Comparison of ENCODE assay signal across 28 cellular contexts in the genomic region with DNA sequence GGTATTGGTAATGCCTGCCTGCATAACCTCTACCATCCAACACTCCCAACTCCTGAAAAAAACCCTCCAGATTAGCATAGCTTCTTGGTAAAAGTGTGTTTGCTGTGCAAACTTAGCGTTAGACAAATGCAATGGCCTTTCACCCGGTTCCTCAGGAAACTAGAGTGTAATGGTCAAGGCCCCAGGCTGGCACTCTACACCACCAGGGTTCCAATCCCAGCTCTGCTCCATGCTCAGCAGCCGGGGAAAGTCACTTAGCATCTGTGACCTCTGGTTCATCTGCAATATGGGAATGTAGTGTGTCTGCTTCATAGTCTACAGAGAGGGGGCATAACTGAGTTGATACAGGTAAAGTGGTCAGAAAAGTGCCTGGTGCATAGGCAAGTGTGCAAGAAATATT. TPM values are rescaled to one million over a fixed set of nuclear protein-coding genes. Genes with fewer than 3 reads are reported as not detected.
DNase-seq lines count a peak whose midpoint lies in the region; ATAC-seq, FAIRE-seq and TF ChIP-seq lines count a peak whose summit lies in the region.
"Had no signal": no experiment of that assay in that cellular context is flagged by ENCODE, and none has a peak within 500 bp of the region (broad histone marks: within the 10 kb centered on the region; RNA-seq: fewer than 3 reads in every experiment).

No MANE protein-coding gene starts in this region.

- H3K4me3 ChIP-seq in PC-9 = no peak overlapping the region
- H3K4me3 ChIP-seq in keratinocyte (ENCODE audit: control insufficient read depth in 2 of 3, extremely low read depth in 1 of 3, insufficient read depth in 2 of 3, low read depth in 1 of 3, low read length in 3 of 3) = no peak overlapping the region
- no peak overlapping the region for H3K4me3 ChIP-seq in lower lobe of right lung
- H3K4me3 ChIP-seq in upper lobe of right lung = no peak overlapping the region
- no peak overlapping the region for H3K4me3 ChIP-seq in SK-N-SH (ENCODE audit: low read depth in 2 of 2, low read length in 1 of 2)
- H3K4me3 ChIP-seq: BLaER1, GM12878 had no signal

- H3F3A ChIP-seq in PC-9 (ENCODE audit: insufficient read depth, low read depth) = peaks cover 18% of the 10 kb centered on the region
- no peaks in the 10 kb centered on the region for H3F3A ChIP-seq in SK-N-SH (replicated peaks; ENCODE audit: insufficient read depth)

- FAIRE-seq in keratinocyte (lab: Jason Lieb, UNC) = no peak
- FAIRE-seq: GM12878 had no signal

- no peak overlapping the region for H3K9ac ChIP-seq in keratinocyte (ENCODE audit: control insufficient read depth, extremely low read depth, insufficient read depth, low read length)
- no peak overlapping the region for H3K9ac ChIP-seq in SK-N-SH
- H3K9ac ChIP-seq: BLaER1 had no signal

- CTCF ChIA-PET in PC-9 (lab: Charles Lee) (no interaction called here), SK-N-SH (lab: Yijun Ruan, JAX) (no interaction called here)

- POLR2A ChIA-PET in PC-9 (lab: Charles Lee; ENCODE audit: unreplicated experiment) = no interaction called here
- POLR2A ChIA-PET in SK-N-SH (lab: Yijun Ruan, JAX) = no interaction called here

- H3K4me1 ChIP-seq in PC-9 (replicated peaks; ENCODE audit: insufficient read depth) (peaks cover 40% of the 10 kb centered on the region), keratinocyte (ENCODE audit: control insufficient read depth, extremely low read depth, insufficient read depth, low read length) (peaks cover 24% of the 10 kb centered on the region), lower lobe of right lung (peaks cover 46% of the 10 kb centered on the region), upper lobe of right lung (peaks cover 32% of the 10 kb centered on the region), SK-N-SH (ENCODE audit: control insufficient read depth in 1 of 2, insufficient read depth in 2 of 2, low read depth in 1 of 2, low read length in 1 of 2) (peaks cover 0 to 15% of the 10 kb centered on the region in 2 experiments; a peak in 1 of 4 replicates)

- dilution Hi-C loops in keratinocyte (cut with MboI; ENCODE audit: extremely low pct_ligation_motif_present, low sequenced_read_pairs) = no loop called here

- WGBS in SK-N-SH (ENCODE audit: low lambda C conversion rate) = no CpG with 5 or more reads among the region's 3 CpGs

- H3K9me3 ChIP-seq in PC-9 (ENCODE audit: insufficient read depth, low read depth) (no peaks in the 10 kb centered on the region), keratinocyte (ENCODE audit: control insufficient read depth, low read depth, low read length) (no peaks in the 10 kb centered on the region), lower lobe of right lung (no peaks in the 10 kb centered on the region), upper lobe of right lung (no peaks in the 10 kb centered on the region), SK-N-SH (no peaks in the 10 kb centered on the region)
- H3K9me3 ChIP-seq: BLaER1, Caco-2 had no signal

- DNase-seq in PC-9 (no peak), keratinocyte (ENCODE audit: low read depth, low spot score) (no peak), lower lobe of right lung (no peak), upper lobe of right lung (no peak), ecto neural progenitor cell (ENCODE audit: low spot score) (no peak), SK-N-SH (no peak)
- DNase-seq: ACHN; Caco-2; CD4-positive, alpha-beta memory T cell; DMS 273 treated with DMSO at 0.1 percent for 48 hours; DND-41; HFFc6; KBM-7; MM.1S; NCI-H1105; NCI-H1694; NCI-H2081; NCI-H2171 treated with DMSO at 0.1 percent for 48 hours; NCI-H446; NCI-H526; Right ventricle myocardium superior had no signal

- H4K20me1 ChIP-seq in PC-9 (ENCODE audit: insufficient read depth) = no peaks in the 10 kb centered on the region
- no peaks in the 10 kb centered on the region for H4K20me1 ChIP-seq in keratinocyte (ENCODE audit: control insufficient read depth, extremely low read depth, insufficient read depth, low read length)
- H4K20me1 ChIP-seq in SK-N-SH (ENCODE audit: insufficient read depth) = no peaks in the 10 kb centered on the region
- H4K20me1 ChIP-seq: BLaER1 had no signal

- no peak for TF ChIP-seq EP300 in SK-N-SH (IDR thresholded peaks at IDR 0.05; ENCODE audit: borderline replicate concordance in 1 of 2, low read depth in 1 of 2, low read length in 1 of 2)

- H3K4me2 ChIP-seq in PC-9 (peak overlapping the region; percentile 77), keratinocyte (ENCODE audit: control insufficient read depth, extremely low read depth, insufficient read depth, low read depth, low read length) (peak overlapping the region; percentile 76), SK-N-SH (no peak overlapping the region)
- H3K4me2 ChIP-seq: BLaER1 had no signal

- H2AFZ ChIP-seq in PC-9 = no peak overlapping the region
- H2AFZ ChIP-seq in keratinocyte (ENCODE audit: control insufficient read depth, low read length) = no peak overlapping the region
- H2AFZ ChIP-seq in SK-N-SH (ENCODE audit: low read depth) = no peak overlapping the region

- no peaks in the 10 kb centered on the region for H3K9me1 ChIP-seq in keratinocyte (ENCODE audit: control insufficient read depth, extremely low read depth, insufficient read depth, low read length)

- no peak for TF ChIP-seq RAD21 in SK-N-SH (IDR thresholded peaks at IDR 0.05; ENCODE audit: low read length)

- H3K79me2 ChIP-seq in PC-9 (ENCODE audit: low read depth) (peaks cover 79% of the 10 kb centered on the region), keratinocyte (ENCODE audit: control insufficient read depth, insufficient read depth, low read length) (no peaks in the 10 kb centered on the region), SK-N-SH (ENCODE audit: insufficient read depth) (no peaks in the 10 kb centered on the region)

- H3K27me3 ChIP-seq in PC-9 (ENCODE audit: insufficient read depth, low read depth) = no peaks in the 10 kb centered on the region
- H3K27me3 ChIP-seq in keratinocyte (ENCODE audit: control insufficient read depth, extremely low read depth, insufficient read depth, low read length) = no peaks in the 10 kb centered on the region
- H3K27me3 ChIP-seq in lower lobe of right lung (ENCODE audit: low read depth) = no peaks in the 10 kb centered on the region
- H3K27me3 ChIP-seq in upper lobe of right lung = no peaks in the 10 kb centered on the region
- H3K27me3 ChIP-seq in SK-N-SH (ENCODE audit: insufficient read depth) = no peaks in the 10 kb centered on the region; the same call in 1 of the 2 replicates
- H3K27me3 ChIP-seq: BLaER1 had no signal

- H3K36me3 ChIP-seq in PC-9 (ENCODE audit: low read depth) (peaks cover 3% of the 10 kb centered on the region), keratinocyte (ENCODE audit: control insufficient read depth in 2 of 2, extremely low read depth in 1 of 2, insufficient read depth in 2 of 2, low read length in 2 of 2) (no peaks in the 10 kb centered on the region), lower lobe of right lung (no peaks in the 10 kb centered on the region), upper lobe of right lung (no peaks in the 10 kb centered on the region), SK-N-SH (replicated peaks in 1 of 2; ENCODE audit: control insufficient read depth in 1 of 2, insufficient read depth in 2 of 2, low read length in 1 of 2) (no peaks in the 10 kb centered on the region)
- H3K36me3 ChIP-seq: BLaER1 had no signal

- peak in 1 of 2 donors; percentile 22 for ATAC-seq in lower lobe of right lung
- ATAC-seq in upper lobe of right lung = peak; percentile 11
- ATAC-seq in GM19452 (IDR thresholded peaks at IDR 0.05; ENCODE audit: unreplicated experiment) = no peak
- ATAC-seq in GM21528 (IDR thresholded peaks at IDR 0.05; ENCODE audit: low FRiP score, unreplicated experiment) = no peak
- ATAC-seq: GM12878 had no signal

- H3K27ac ChIP-seq in PC-9 = no peak overlapping the region
- no peak overlapping the region for H3K27ac ChIP-seq in keratinocyte (ENCODE audit: control insufficient read depth, insufficient read depth, low read length)
- peak overlapping the region; percentile 53 for H3K27ac ChIP-seq in lower lobe of right lung
- no peak overlapping the region for H3K27ac ChIP-seq in upper lobe of right lung
- no peak overlapping the region for H3K27ac ChIP-seq in SK-N-SH (ENCODE audit: low read depth in 2 of 2, low read length in 1 of 2)
- H3K27ac ChIP-seq: BLaER1 had no signal

- H3K9me2 ChIP-seq in PC-9 (ENCODE audit: insufficient read depth) (no peaks in the 10 kb centered on the region), SK-N-SH (no peaks in the 10 kb centered on the region)

- no TSS peak for BruUV-seq in PC-9 (replicated peaks; lab: Mats Ljungman, UMichigan)

- no peak; the same call in 1 of the 2 replicates for TF ChIP-seq CTCF in PC-9 (conservative IDR thresholded peaks at IDR 0.05)
- TF ChIP-seq CTCF in keratinocyte (optimal IDR thresholded peaks at IDR 0.05 in 1 of 3, IDR thresholded peaks at IDR 0.05 in 1 of 3, conservative IDR thresholded peaks at IDR 0.05 in 1 of 3; ENCODE audit: extremely low read depth in 1 of 3, insufficient read depth in 2 of 3, low read length in 3 of 3) = no peak
- no peak for TF ChIP-seq CTCF in lower lobe of right lung (IDR thresholded peaks at IDR 0.05)
- no peak for TF ChIP-seq CTCF in upper lobe of right lung (IDR thresholded peaks at IDR 0.05)
- TF ChIP-seq CTCF in SK-N-SH (IDR thresholded peaks at IDR 0.05) = no peak

- intact Hi-C loops in PC-9 (cut with micrococcal nuclease; ENCODE audit: unreplicated experiment) = loop anchor here (2.0 kb wide), 1 partner anchor 19 kb away; no protein-coding TSS in a partner anchor
- intact Hi-C loops in lower lobe of right lung (cut with DNase I) = no loop called here
- intact Hi-C loops in upper lobe of right lung (cut with DNase I) = no loop called here

RNA-seq across cellular contexts. Expression of a gene that starts 9.0 kb away (rescaled TPM):
- 34.9 and 35.0 TPM in 2 replicates for total RNA-seq in PC-9 (2021)
- polyA plus RNA-seq in keratinocyte = 0.16 to 0.29 TPM (median 0.26 TPM) in 3 replicates
- polyA plus RNA-seq in keratinocyte (2011; ENCODE audit: low read depth) = 0.59 TPM
- 0.26 and 0.51 TPM in 2 replicates for polyA plus RNA-seq in keratinocyte (2011; cell fraction: cytosol; rRNA removed)
- 0.13 and 0.27 TPM in 2 replicates for polyA plus RNA-seq in keratinocyte (2011; cell fraction: nucleus; rRNA removed)
- 0.14 and 0.32 TPM in 2 replicates for polyA plus RNA-seq in keratinocyte (2012; ENCODE audit: low replicate concordance)
- polyA minus RNA-seq in keratinocyte = not detected in 3 replicates
- not detected for polyA minus RNA-seq in keratinocyte (2011; cell fraction: cytosol; rRNA and poly(A)+ RNA removed)
- not detected in 2 replicates for polyA minus RNA-seq in keratinocyte (2011; cell fraction: nucleus; rRNA and poly(A)+ RNA removed)
- total RNA-seq in lower lobe of right lung = 527 TPM
- total RNA-seq in upper lobe of right lung = 357 TPM
- 0.19 TPM in 1 of 2 replicates, not detected in the other for polyA plus RNA-seq in SK-N-SH (2012; rRNA removed)
- 0.12 and 0.20 TPM in 2 replicates for polyA plus RNA-seq in SK-N-SH (2012; cell fraction: cytosol; rRNA removed)
- polyA plus RNA-seq in SK-N-SH (2012; cell fraction: nucleus; rRNA removed) = 0.15 and 0.28 TPM in 2 replicates
- total RNA-seq: HFFc6 had no signal

RNA-seq across cellular contexts. Expression of a gene that starts 36.7 kb away (rescaled TPM):
- not detected in 2 replicates for total RNA-seq in PC-9 (2021)
- not detected in 3 replicates for polyA plus RNA-seq in keratinocyte
- not detected for polyA plus RNA-seq in keratinocyte (2011; ENCODE audit: low read depth)
- polyA plus RNA-seq in keratinocyte (2011; cell fraction: cytosol; rRNA removed) = not detected in 2 replicates
- polyA plus RNA-seq in keratinocyte (2011; cell fraction: nucleus; rRNA removed) = not detected in 2 replicates
- not detected in 2 replicates for polyA plus RNA-seq in keratinocyte (2012; ENCODE audit: low replicate concordance)
- polyA minus RNA-seq in keratinocyte = not detected in 3 replicates
- not detected for polyA minus RNA-seq in keratinocyte (2011; cell fraction: cytosol; rRNA and poly(A)+ RNA removed)
- polyA minus RNA-seq in keratinocyte (2011; cell fraction: nucleus; rRNA and poly(A)+ RNA removed) = not detected in 2 replicates
- not detected for total RNA-seq in lower lobe of right lung
- total RNA-seq in upper lobe of right lung = not detected
- not detected in 2 replicates for polyA plus RNA-seq in SK-N-SH (2012; rRNA removed)
- polyA plus RNA-seq in SK-N-SH (2012; cell fraction: cytosol; rRNA removed) = not detected in 2 replicates
- not detected in 2 replicates for polyA plus RNA-seq in SK-N-SH (2012; cell fraction: nucleus; rRNA removed)
- total RNA-seq: Caco-2; CD4-positive, alpha-beta memory T cell; H7; HFFc6; OCI-LY7; SK-MEL-5 had no signal
- polyA plus RNA-seq: CD4-positive, alpha-beta memory T cell had no signal
